ENCODE assay signal across 9 cellular contexts in the genomic region with DNA sequence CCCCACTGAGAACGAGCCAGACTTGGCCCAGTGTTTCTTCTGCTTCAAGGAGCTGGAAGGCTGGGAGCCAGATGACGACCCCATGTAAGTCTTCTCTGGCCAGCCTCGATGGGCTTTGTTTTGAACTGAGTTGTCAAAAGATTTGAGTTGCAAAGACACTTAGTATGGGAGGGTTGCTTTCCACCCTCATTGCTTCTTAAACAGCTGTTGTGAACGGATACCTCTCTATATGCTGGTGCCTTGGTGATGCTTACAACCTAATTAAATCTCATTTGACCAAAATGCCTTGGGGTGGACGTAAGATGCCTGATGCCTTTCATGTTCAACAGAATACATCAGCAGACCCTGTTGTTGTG. TPM values are rescaled to one million over a fixed set of nuclear protein-coding genes. Genes with fewer than 3 reads are reported as not detected.
DNase-seq lines count a peak whose midpoint lies in the region; ATAC-seq, FAIRE-seq and TF ChIP-seq lines count a peak whose summit lies in the region.
"Had no signal": no experiment of that assay in that cellular context is flagged by ENCODE, and none has a peak within 500 bp of the region (broad histone marks: within the 10 kb centered on the region; RNA-seq: fewer than 3 reads in every experiment).

No MANE protein-coding gene starts in this region.

- ATAC-seq in GM12878 = peak; percentile 6; the same call in 1 of the 3 replicates
- no peak for ATAC-seq in HG03342 (IDR thresholded peaks at IDR 0.05; ENCODE audit: unreplicated experiment)
- ATAC-seq in HG02970 (IDR thresholded peaks at IDR 0.05; ENCODE audit: low FRiP score, unreplicated experiment) = no peak

- WGBS in GM12878 (ENCODE audit: insufficient coverage, insufficient replicate concordance, low lambda C conversion rate, missing lambda C conversion rate) = 1% methylated on average over 5 of the region's 5 CpGs
- WGBS in mesodermal cell (ENCODE audit: insufficient coverage in 2 of 2), 2 experiments = 19 to 34% methylated on average over 3 to 5 of the region's 5 CpGs

- peak overlapping the region; percentile 78 for H3K9ac ChIP-seq in HUES48 (ENCODE audit: low read depth, low read length)
- peak overlapping the region; percentile 93 for H3K9ac ChIP-seq in GM12878 (ENCODE audit: control insufficient read depth, insufficient read depth, low read length)

- H4K20me1 ChIP-seq in GM12878 (ENCODE audit: control insufficient read depth, insufficient read depth) = no peaks in the 10 kb centered on the region

- intact Hi-C loops in GM12878 (cut with micrococcal nuclease; ENCODE audit: unreplicated experiment) = loop anchor here (2.0 kb wide), 1 partner anchor 28 kb away; the partner anchor contains the start of genes AFMID and TK1

- peaks cover 29% of the 10 kb centered on the region for H3K36me3 ChIP-seq in HUES48 (ENCODE audit: control insufficient read depth, insufficient read depth, low read length)
- H3K36me3 ChIP-seq in GM12878 (ENCODE audit: control insufficient read depth in 2 of 2, insufficient read depth in 2 of 2, low read length in 1 of 2) = peaks cover 0 to 3% of the 10 kb centered on the region in 2 experiments; a peak in 3 of 4 replicates
- peaks cover 43% of the 10 kb centered on the region for H3K36me3 ChIP-seq in mesodermal cell (ENCODE audit: control insufficient read depth, insufficient read depth, low read length)

- POLR2A ChIA-PET in AG04450 (lab: Yijun Ruan, JAX) = no interaction called here
- POLR2A ChIA-PET in GM12878 (lab: Charles Lee) = interaction anchor here (0.7 kb wide), 2 partner anchors 39 to 72 kb away, joined by 5 read pairs; no protein-coding TSS in a partner anchor

- no peak for DNase-seq in AG04450 (ENCODE audit: low read depth, low spot score)
- DNase-seq in GM12878 (ENCODE audit: low read depth, low spot score) = no peak
- no peak for DNase-seq in SHP77 treated with DMSO at 0.1 percent for 48 hours (lab: John Stamatoyannopoulos, UW)
- no peak for DNase-seq in NOMO-1 treated with DMSO at 0.1 percent for 48 hours (lab: John Stamatoyannopoulos, UW; ENCODE audit: unreplicated experiment)

- H3K4me1 ChIP-seq in HUES48 (ENCODE audit: control insufficient read depth, insufficient read depth, low read length) (no peaks in the 10 kb centered on the region), GM12878 (ENCODE audit: control insufficient read depth, insufficient read depth, low read length) (peaks cover 3% of the 10 kb centered on the region; the same call in 1 of the 2 replicates), mesodermal cell (ENCODE audit: control insufficient read depth, insufficient read depth, low read length, poor library complexity, severe bottlenecking) (peaks cover 5% of the 10 kb centered on the region)

- FAIRE-seq in GM12878 (lab: Jason Lieb, UNC) = no peak

- H3K79me2 ChIP-seq in GM12878 (ENCODE audit: control insufficient read depth, insufficient read depth, low read length) = peaks cover 24% of the 10 kb centered on the region

- peak overlapping the region; percentile 91 for H3K4me2 ChIP-seq in GM12878 (ENCODE audit: control insufficient read depth, insufficient read depth)

- TSS peak; percentile 71 for BruUV-seq in GM12878 (replicated peaks; lab: Mats Ljungman, UMichigan)

- RAD21 ChIA-PET in GM12878 (lab: Charles Lee; ENCODE audit: unreplicated experiment) = no interaction called here

- peak overlapping the region; percentile 79 for H2AFZ ChIP-seq in GM12878 (ENCODE audit: control insufficient read depth, low read depth, low read length)

- in situ Hi-C loops in GM12878 (cut with MboI) = no loop called here

- no peak for TF ChIP-seq CTCF in AG04450 (IDR thresholded peaks at IDR 0.05; ENCODE audit: low read depth, low read length)
- TF ChIP-seq CTCF in GM12878 (IDR thresholded peaks at IDR 0.05 in 2 of 3, conservative IDR thresholded peaks at IDR 0.05 in 1 of 3; ENCODE audit: control insufficient read depth in 2 of 3, extremely low read depth in 1 of 3, insufficient read depth in 1 of 3, low read depth in 3 of 3, low read length in 3 of 3) = no peak

- no peak for TF ChIP-seq EP300 in GM12878 (IDR thresholded peaks at IDR 0.05; ENCODE audit: borderline replicate concordance in 1 of 2, control insufficient read depth in 1 of 2, low read depth in 2 of 2, low read length in 2 of 2)

- H3K27ac ChIP-seq in AG04450 (ENCODE audit: low read depth, low read length) (no peak overlapping the region), HUES48 (ENCODE audit: low read depth, low read length) (no peak overlapping the region), GM12878 (ENCODE audit: control insufficient read depth, insufficient read depth) (peak overlapping the region; percentile 84), mesodermal cell (ENCODE audit: low read depth, low read length, severe bottlenecking) (peak overlapping the region; percentile 62)

- H3K9me3 ChIP-seq in AG04450 (ENCODE audit: control insufficient read depth, insufficient read depth, low read length) = no peaks in the 10 kb centered on the region; the same call in 1 of the 2 replicates
- H3K9me3 ChIP-seq in HUES48 (ENCODE audit: control insufficient read depth, insufficient read depth, low read length) = no peaks in the 10 kb centered on the region
- no peaks in the 10 kb centered on the region for H3K9me3 ChIP-seq in GM12878 (replicated peaks; ENCODE audit: control insufficient read depth, insufficient read depth, low read length)
- H3K9me3 ChIP-seq in mesodermal cell (ENCODE audit: control insufficient read depth, low read length) = no peaks in the 10 kb centered on the region

- H3K4me3 ChIP-seq in AG04450 (ENCODE audit: low read depth, low read length) (peak overlapping the region; percentile 79), HUES48 (ENCODE audit: low read depth, low read length) (peak overlapping the region; percentile 92), GM12878 (peak overlapping the region; percentile 83), mesodermal cell (ENCODE audit: extremely low read depth, insufficient read depth, low read length, poor library complexity, severe bottlenecking) (peak overlapping the region; percentile 94)

- SMC1A ChIA-PET in GM12878 (lab: Charles Lee; ENCODE audit: uncharacterized antibody, unreplicated experiment) = interaction anchor here (1.2 kb wide), 1 partner anchor 37 kb away, joined by 4 read pairs; no protein-coding TSS in a partner anchor

- no peak for TF ChIP-seq RAD21 in GM12878 (IDR thresholded peaks at IDR 0.05; ENCODE audit: insufficient read depth, low read depth, low read length)

- CTCF ChIA-PET in AG04450 (lab: Charles Lee) (no interaction called here), GM12878 (lab: Yijun Ruan, JAX) (interaction anchor here (0.8 to 2.5 kb wide), 3 partner anchors 39 to 194 kb away, joined by 3 to 10 read pairs (median 3); no protein-coding TSS in a partner anchor)

- TF ChIP-seq POLR2A in GM12878 (IDR thresholded peaks at IDR 0.05; ENCODE audit: low read depth, low read length) = no peak

- no peaks in the 10 kb centered on the region for H3K27me3 ChIP-seq in AG04450 (ENCODE audit: control insufficient read depth, insufficient read depth, low read length)
- H3K27me3 ChIP-seq in HUES48 (ENCODE audit: control insufficient read depth, insufficient read depth, low read length) = no peaks in the 10 kb centered on the region
- no peaks in the 10 kb centered on the region for H3K27me3 ChIP-seq in GM12878 (replicated peaks in 1 of 2; ENCODE audit: control insufficient read depth in 2 of 2, insufficient read depth in 2 of 2, low read length in 1 of 2)

RNA-seq across cellular contexts. Expression of gene BIRC5, which starts 0.6 kb away (rescaled TPM):
- polyA plus RNA-seq in AG04450 (2011; rRNA removed) = 11.6 and 15.3 TPM in 2 replicates
- 18.2 and 22.1 TPM in 2 replicates for polyA minus RNA-seq in AG04450 (2011; rRNA and poly(A)+ RNA removed)
- total RNA-seq in GM12878 (2013; cell fraction: nucleolus; rRNA removed) = 25.6 and 33.4 TPM in 2 replicates
- 104 and 105 TPM in 2 replicates for total RNA-seq in GM12878 (2014; rRNA removed)
- total RNA-seq in GM12878 (2014; rRNA removed; fragmentation: Illumina TruSeq; extraction: Trizol) = 64.3 and 74.8 TPM in 2 replicates
- total RNA-seq in GM12878 (2021) = 73.8 and 76.9 TPM in 2 replicates
- polyA plus RNA-seq in GM12878 (2011; ENCODE audit: low read depth) = 23.5 TPM
- polyA plus RNA-seq in GM12878 (2011; rRNA removed) = 41.0 and 49.0 TPM in 2 replicates
- 49.0 and 62.8 TPM in 2 replicates for polyA plus RNA-seq in GM12878 (2011; cell fraction: cytosol; rRNA removed)
- polyA plus RNA-seq in GM12878 (2011; cell fraction: nucleus; rRNA removed) = 34.8 and 41.5 TPM in 2 replicates
- 38.2 and 42.6 TPM in 2 replicates for polyA plus RNA-seq in GM12878 (2012)
- 31.4 and 51.7 TPM in 2 replicates for polyA plus RNA-seq in GM12878 (2014; fragmentation: Illumina TruSeq; extraction: Trizol)
- polyA plus RNA-seq in GM12878 (2014; fragmentation: Nextera tagmentation; extraction: Ambion mirVana) = 10 to 100 TPM; 89.2 to 92.4 TPM
- polyA plus RNA-seq in GM12878 (2014; rRNA removed) = 115 and 119 TPM in 2 replicates
- 100 to 1,000 TPM; 163 to 175 TPM for polyA plus RNA-seq in GM12878 (2016; fragmentation: Nextera tagmentation; extraction: Ambion mirVana)
- 43.5 and 58.7 TPM in 2 replicates for polyA minus RNA-seq in GM12878 (2011; rRNA and poly(A)+ RNA removed)
- 15.9 and 16.1 TPM in 2 replicates for polyA minus RNA-seq in GM12878 (2011; cell fraction: cytosol; rRNA and poly(A)+ RNA removed)
- polyA minus RNA-seq in GM12878 (2011; cell fraction: nucleus; rRNA and poly(A)+ RNA removed) = 15.5 and 29.3 TPM in 2 replicates
- polyA plus RNA-seq in mesodermal cell (2013, experiment 1 of 2) = 67.6 TPM
- 73.0 TPM for polyA plus RNA-seq in mesodermal cell (2013, experiment 2 of 2)

RNA-seq across cellular contexts. Expression of gene TMEM235, which starts 16.7 kb away (rescaled TPM):
- polyA plus RNA-seq in AG04450 (2011; rRNA removed) (not detected in 2 replicates), GM12878 (2011; rRNA removed) (not detected in 2 replicates), GM12878 (2014; fragmentation: Illumina TruSeq; extraction: Trizol) (not detected in 2 replicates), GM12878 (2014; fragmentation: Nextera tagmentation; extraction: Ambion mirVana) (not detected), GM12878 (2014; rRNA removed) (not detected in 2 replicates), GM12878 (2016; fragmentation: Nextera tagmentation; extraction: Ambion mirVana) (not detected)
- polyA minus RNA-seq in AG04450 (2011; rRNA and poly(A)+ RNA removed) = not detected in 2 replicates
- not detected in 2 replicates for total RNA-seq in GM12878 (2013; cell fraction: nucleolus; rRNA removed)
- total RNA-seq in GM12878 (2014; rRNA removed) (not detected in 2 replicates), GM12878 (2014; rRNA removed; fragmentation: Illumina TruSeq; extraction: Trizol) (not detected in 2 replicates), GM12878 (2021) (not detected in 2 replicates)
- polyA plus RNA-seq in GM12878 (2011; ENCODE audit: low read depth) = not detected
- polyA plus RNA-seq in GM12878 (2011; cell fraction: cytosol; rRNA removed) = not detected in 2 replicates
- not detected in 2 replicates for polyA plus RNA-seq in GM12878 (2011; cell fraction: nucleus; rRNA removed)
- not detected in 2 replicates for polyA plus RNA-seq in GM12878 (2012)
- polyA minus RNA-seq in GM12878 (2011; rRNA and poly(A)+ RNA removed) = not detected in 2 replicates
- not detected in 2 replicates for polyA minus RNA-seq in GM12878 (2011; cell fraction: cytosol; rRNA and poly(A)+ RNA removed)
- polyA minus RNA-seq in GM12878 (2011; cell fraction: nucleus; rRNA and poly(A)+ RNA removed) = not detected in 2 replicates
- not detected for polyA plus RNA-seq in mesodermal cell (2013, experiment 1 of 2)
- polyA plus RNA-seq in mesodermal cell (2013, experiment 2 of 2) = not detected
- total RNA-seq: M059J had no signal

RNA-seq across cellular contexts. Expression of gene AFMID, which starts 27.5 kb away (rescaled TPM):
- 26.2 and 30.2 TPM in 2 replicates for polyA plus RNA-seq in AG04450 (2011; rRNA removed)
- 28.3 and 40.6 TPM in 2 replicates for polyA minus RNA-seq in AG04450 (2011; rRNA and poly(A)+ RNA removed)
- total RNA-seq in GM12878 (2013; cell fraction: nucleolus; rRNA removed) = 58.4 and 68.9 TPM in 2 replicates
- 60.7 and 79.9 TPM in 2 replicates for total RNA-seq in GM12878 (2014; rRNA removed)
- 51.9 and 54.3 TPM in 2 replicates for total RNA-seq in GM12878 (2014; rRNA removed; fragmentation: Illumina TruSeq; extraction: Trizol)
- total RNA-seq in GM12878 (2021) = 45.8 and 47.0 TPM in 2 replicates
- polyA plus RNA-seq in GM12878 (2011; ENCODE audit: low read depth) = 95.9 TPM
- 46.3 and 58.9 TPM in 2 replicates for polyA plus RNA-seq in GM12878 (2011; rRNA removed)
- 72.4 and 108 TPM in 2 replicates for polyA plus RNA-seq in GM12878 (2011; cell fraction: cytosol; rRNA removed)
- 100 and 117 TPM in 2 replicates for polyA plus RNA-seq in GM12878 (2011; cell fraction: nucleus; rRNA removed)
- 54.5 and 55.0 TPM in 2 replicates for polyA plus RNA-seq in GM12878 (2012)
- polyA plus RNA-seq in GM12878 (2014; fragmentation: Illumina TruSeq; extraction: Trizol) = 70.8 and 77.9 TPM in 2 replicates
- polyA plus RNA-seq in GM12878 (2014; fragmentation: Nextera tagmentation; extraction: Ambion mirVana) = 10 to 100 TPM; 50.3 to 98.8 TPM
- polyA plus RNA-seq in GM12878 (2014; rRNA removed) = 51.2 and 68.7 TPM in 2 replicates
- 10 to 100 TPM; 36.1 to 41.3 TPM for polyA plus RNA-seq in GM12878 (2016; fragmentation: Nextera tagmentation; extraction: Ambion mirVana)
- polyA minus RNA-seq in GM12878 (2011; rRNA and poly(A)+ RNA removed) = 66.9 and 116 TPM in 2 replicates
- polyA minus RNA-seq in GM12878 (2011; cell fraction: cytosol; rRNA and poly(A)+ RNA removed) = 25.5 and 26.8 TPM in 2 replicates
- 18.5 and 31.9 TPM in 2 replicates for polyA minus RNA-seq in GM12878 (2011; cell fraction: nucleus; rRNA and poly(A)+ RNA removed)
- 58.0 TPM for polyA plus RNA-seq in mesodermal cell (2013, experiment 1 of 2)
- polyA plus RNA-seq in mesodermal cell (2013, experiment 2 of 2) = 43.6 TPM

RNA-seq across cellular contexts. Expression of gene TK1, which starts 27.8 kb away (rescaled TPM):
- polyA plus RNA-seq in AG04450 (2011; rRNA removed) = 27.1 and 31.4 TPM in 2 replicates
- 22.8 and 35.1 TPM in 2 replicates for polyA minus RNA-seq in AG04450 (2011; rRNA and poly(A)+ RNA removed)
- total RNA-seq in GM12878 (2013; cell fraction: nucleolus; rRNA removed) = 11.3 and 13.8 TPM in 2 replicates
- 93.2 and 102 TPM in 2 replicates for total RNA-seq in GM12878 (2014; rRNA removed)
- total RNA-seq in GM12878 (2014; rRNA removed; fragmentation: Illumina TruSeq; extraction: Trizol) = 49.9 and 53.4 TPM in 2 replicates
- 89.7 and 96.3 TPM in 2 replicates for total RNA-seq in GM12878 (2021)
- 34.9 TPM for polyA plus RNA-seq in GM12878 (2011; ENCODE audit: low read depth)
- polyA plus RNA-seq in GM12878 (2011; rRNA removed) = 32.6 and 62.7 TPM in 2 replicates
- 161 and 278 TPM in 2 replicates for polyA plus RNA-seq in GM12878 (2011; cell fraction: cytosol; rRNA removed)
- 136 and 156 TPM in 2 replicates for polyA plus RNA-seq in GM12878 (2011; cell fraction: nucleus; rRNA removed)
- 62.9 and 70.7 TPM in 2 replicates for polyA plus RNA-seq in GM12878 (2012)
- 27.4 and 55.2 TPM in 2 replicates for polyA plus RNA-seq in GM12878 (2014; fragmentation: Illumina TruSeq; extraction: Trizol)
- 10 to 100 TPM in 1 of 2 experiments, 1 to 10 TPM in 1; 4.6 to 13.0 TPM for polyA plus RNA-seq in GM12878 (2014; fragmentation: Nextera tagmentation; extraction: Ambion mirVana)
- 127 and 128 TPM in 2 replicates for polyA plus RNA-seq in GM12878 (2014; rRNA removed)
- polyA plus RNA-seq in GM12878 (2016; fragmentation: Nextera tagmentation; extraction: Ambion mirVana) = 100 to 1,000 TPM; 168 to 175 TPM
- 92.8 and 202 TPM in 2 replicates for polyA minus RNA-seq in GM12878 (2011; rRNA and poly(A)+ RNA removed)
- 47.4 and 52.8 TPM in 2 replicates for polyA minus RNA-seq in GM12878 (2011; cell fraction: cytosol; rRNA and poly(A)+ RNA removed)
- 23.5 and 34.4 TPM in 2 replicates for polyA minus RNA-seq in GM12878 (2011; cell fraction: nucleus; rRNA and poly(A)+ RNA removed)
- polyA plus RNA-seq in mesodermal cell (2013, experiment 1 of 2) = 52.8 TPM
- 44.5 TPM for polyA plus RNA-seq in mesodermal cell (2013, experiment 2 of 2)

RNA-seq across cellular contexts. Expression of gene SYNGR2, which starts 46.3 kb away (rescaled TPM):
- polyA plus RNA-seq in AG04450 (2011; rRNA removed) (26.7 and 38.6 TPM in 2 replicates), GM12878 (2011; rRNA removed) (134 and 329 TPM in 2 replicates), GM12878 (2014; fragmentation: Illumina TruSeq; extraction: Trizol) (69.3 and 212 TPM in 2 replicates), GM12878 (2014; fragmentation: Nextera tagmentation; extraction: Ambion mirVana) (10 to 100 TPM in 1 of 2 experiments, 1 to 10 TPM in 1; 4.4 to 28.8 TPM), GM12878 (2014; rRNA removed) (310 and 312 TPM in 2 replicates), GM12878 (2016; fragmentation: Nextera tagmentation; extraction: Ambion mirVana) (100 to 1,000 TPM; 491 to 529 TPM)
- 27.0 and 44.5 TPM in 2 replicates for polyA minus RNA-seq in AG04450 (2011; rRNA and poly(A)+ RNA removed)
- total RNA-seq in GM12878 (2013; cell fraction: nucleolus; rRNA removed) = 161 and 167 TPM in 2 replicates
- total RNA-seq in GM12878 (2014; rRNA removed) (189 and 212 TPM in 2 replicates), GM12878 (2014; rRNA removed; fragmentation: Illumina TruSeq; extraction: Trizol) (112 and 126 TPM in 2 replicates), GM12878 (2021) (291 and 310 TPM in 2 replicates)
- polyA plus RNA-seq in GM12878 (2011; ENCODE audit: low read depth) = 105 TPM
- 630 and 860 TPM in 2 replicates for polyA plus RNA-seq in GM12878 (2011; cell fraction: cytosol; rRNA removed)
- 304 and 332 TPM in 2 replicates for polyA plus RNA-seq in GM12878 (2011; cell fraction: nucleus; rRNA removed)
- 386 and 393 TPM in 2 replicates for polyA plus RNA-seq in GM12878 (2012)
- polyA minus RNA-seq in GM12878 (2011; rRNA and poly(A)+ RNA removed) = 329 and 477 TPM in 2 replicates
- 131 and 150 TPM in 2 replicates for polyA minus RNA-seq in GM12878 (2011; cell fraction: cytosol; rRNA and poly(A)+ RNA removed)
- polyA minus RNA-seq in GM12878 (2011; cell fraction: nucleus; rRNA and poly(A)+ RNA removed) = 60.8 and 82.3 TPM in 2 replicates
- polyA plus RNA-seq in mesodermal cell (2013, experiment 1 of 2) = 42.5 TPM
- 31.4 TPM for polyA plus RNA-seq in mesodermal cell (2013, experiment 2 of 2)

Comparison
In these comparisons a context has a peak if more than half of its experiments do, and no peak if none do; other contexts are left out.
1. H3K27ac ChIP-seq: peak in GM12878 (single experiment) and mesodermal cell (single experiment); none in AG04450 (single experiment) and HUES48 (single experiment).
2. Peak in every context shown above with its lines, with median percentiles within 50 percentile points of each other: H3K4me3 ChIP-seq.